19 cellular contexts compared by ENCODE assay signal in genomic region chr5:35876454-35876853, GRCh38. TPM values are rescaled to one million over a fixed set of nuclear protein-coding genes. Genes with fewer than 3 reads are reported as not detected.
A peak's percentile ranks its signal among the peaks of the same experiment; 100 is the strongest.
DNase-seq lines count a peak whose midpoint lies in the region; ATAC-seq and TF ChIP-seq lines count a peak whose summit lies in the region.
"Had no signal": no experiment of that assay in that cellular context is flagged by ENCODE, and none has a peak within 500 bp of the region (broad histone marks: within the 10 kb centered on the region; RNA-seq: fewer than 3 reads in every experiment).

No MANE protein-coding gene starts in this region.

- no peaks in the 10 kb centered on the region for H3K9me3 Mint-ChIP-seq in T-helper 1 cell treated with Interleukin-12 subunit alpha and Interleukin-12 subunit beta and Interleukin-4 antibody, amounts not matched to agents 30 μg/mL and 1 μg/mL, for 36 hours
- H3K9me3 Mint-ChIP-seq: neural progenitor cell had no signal

- peaks cover 60% of the 10 kb centered on the region for H3K4me1 Mint-ChIP-seq in T-helper 1 cell treated with Interleukin-12 subunit alpha and Interleukin-12 subunit beta and Interleukin-4 antibody, amounts not matched to agents 30 μg/mL and 1 μg/mL, for 36 hours (ENCODE audit: low read depth)

- H3K27ac Mint-ChIP-seq in T-helper 1 cell treated with Interleukin-12 subunit alpha and Interleukin-12 subunit beta and Interleukin-4 antibody, amounts not matched to agents 30 μg/mL and 1 μg/mL, for 36 hours: peak overlapping the region; percentile 71
- H3K27ac Mint-ChIP-seq: IgD-negative memory B cell had no signal

- H3K36me3 Mint-ChIP-seq in T-helper 1 cell treated with Interleukin-12 subunit alpha and Interleukin-12 subunit beta and Interleukin-4 antibody, amounts not matched to agents 30 μg/mL and 1 μg/mL, for 36 hours (ENCODE audit: low read depth): peaks cover 78% of the 10 kb centered on the region
- H3K36me3 Mint-ChIP-seq: IgD-negative memory B cell, neural progenitor cell had no signal

- H3K4me3 Mint-ChIP-seq in T-helper 1 cell treated with Interleukin-12 subunit alpha and Interleukin-12 subunit beta and Interleukin-4 antibody, amounts not matched to agents 30 μg/mL and 1 μg/mL, for 36 hours: peak overlapping the region; percentile 32
- H3K4me3 Mint-ChIP-seq: neural progenitor cell had no signal

- ATAC-seq in GM19351 (IDR thresholded peaks at IDR 0.05; ENCODE audit: unreplicated experiment): peak; percentile 68
- ATAC-seq in HG03097 (IDR thresholded peaks at IDR 0.05; ENCODE audit: low FRiP score, unreplicated experiment): no peak
- ATAC-seq: HCT116 had no signal

- DNase-seq in T-helper 1 cell (no peak), RPMI7951 (ENCODE audit: low read depth) (peak; percentile 28), foreskin fibroblast (peak; percentile 34 to 54), mesenteric fat pad (ENCODE audit: low spot score) (no peak), H4 (ENCODE audit: low spot score) (no peak)
- DNase-seq: activated CD4-positive, CD25-positive, alpha-beta regulatory T cell; activated effector memory CD4-positive, alpha-beta T cell treated with anti-CD3 and anti-CD28 coated beads, Interleukin-2, amount 50 U/mL, for 16 hours; central memory CD4-positive, alpha-beta T cell; hypothalamus; NCI-H1694 treated with DMSO at 0.1 percent for 48 hours; NCI-H774; tibial artery had no signal

- TF ChIP-seq CTCF in foreskin fibroblast (IDR thresholded peaks at IDR 0.05; ENCODE audit: low read depth, low read length): no peak

- H3K4me3 ChIP-seq in foreskin fibroblast (ENCODE audit: low read depth in 1 of 2, low read length in 2 of 2): no peak overlapping the region
- H3K4me3 ChIP-seq: neural progenitor cell, skin epidermis, tibial artery had no signal

- H3K27me3 Mint-ChIP-seq in T-helper 1 cell treated with Interleukin-12 subunit alpha and Interleukin-12 subunit beta and Interleukin-4 antibody, amounts not matched to agents 30 μg/mL and 1 μg/mL, for 36 hours (ENCODE audit: low read depth): no peaks in the 10 kb centered on the region
- H3K27me3 Mint-ChIP-seq: IgD-negative memory B cell had no signal

RNA-seq across cellular contexts. Expression of gene IL7R, which starts 19.8 kb away (rescaled TPM):
- 1.6 and 2.0 TPM in 2 replicates for total RNA-seq in RPMI7951 (2014; rRNA removed; shearing (Covaris generic))
- 5.2 TPM for total RNA-seq in mesenteric fat pad
- total RNA-seq in H4 (2014; rRNA removed; shearing (Covaris generic)): 9.0 and 10.6 TPM in 2 replicates

Comparison
In these comparisons a context has a peak if more than half of its experiments do, and no peak if none do; other contexts are left out.
1. DNase-seq: peak in RPMI7951 (single experiment) and foreskin fibroblast (2 of 2); none in T-helper 1 cell (0 of 5), mesenteric fat pad (single experiment) and H4 (single experiment).